16 cellular contexts compared by ENCODE assay signal in the genomic region with DNA sequence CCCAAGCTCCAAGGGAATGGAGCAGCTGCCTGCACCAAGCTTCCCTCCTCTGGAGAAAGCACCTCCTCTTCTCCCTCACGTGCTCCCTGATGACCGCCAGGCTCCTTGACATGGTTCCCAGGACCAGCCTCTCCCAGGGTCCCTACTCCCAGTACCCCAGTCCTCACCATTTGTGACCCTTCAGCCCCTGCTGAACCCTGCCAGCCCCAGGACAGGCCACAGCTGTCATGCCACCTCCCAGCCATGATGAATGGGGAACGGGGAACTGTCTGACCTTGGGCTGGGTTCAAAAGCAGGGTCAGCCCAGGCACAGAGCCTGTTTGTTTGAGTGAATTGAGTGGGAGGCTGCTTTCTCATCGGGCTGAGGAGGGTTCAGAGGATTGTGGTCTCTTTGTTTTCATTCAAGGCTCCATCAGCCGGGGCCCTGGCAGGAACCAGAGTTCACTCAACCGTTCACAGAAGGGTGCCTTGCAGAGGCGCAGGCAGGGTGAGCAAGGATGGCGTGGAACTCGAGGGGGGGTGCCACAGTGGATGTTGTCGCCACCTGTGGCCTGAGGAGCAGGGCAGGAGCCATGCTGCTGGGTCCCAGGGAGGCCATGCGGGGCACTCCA.
"Had no signal": no experiment of that assay in that cellular context is flagged by ENCODE, and none has a peak within 500 bp of the region (broad histone marks: within the 10 kb centered on the region; RNA-seq: fewer than 3 reads in every experiment).

No MANE protein-coding gene starts in this region.

- ATAC-seq: esophagus mucosa; left ventricle myocardium superior; natural killer cell treated with Interleukin-12 subunit alpha and Interleukin-12 subunit beta and Interleukin-15 and Interleukin-18, amount 100 ng/mL, for 72 hours; SK-N-SH treated with all-trans-retinoic acid at 6 μM for 48 hours had no signal

- H3K4me3 Mint-ChIP-seq: activated naive CD8-positive, alpha-beta T cell; natural killer cell treated with Interleukin-12 subunit alpha and Interleukin-12 subunit beta and Interleukin-15 and Interleukin-18, amount 100 ng/mL, for 72 hours; stimulated activated naive CD8-positive, alpha-beta T cell treated with anti-CD3 and anti-CD28 coated beads, Interleukin-15, Interleukin-2, amounts not matched to agents 100 ng/mL and 50 ng/mL, for 24 hours had no signal

- DNase-seq: activated CD4-positive, alpha-beta T cell treated with anti-CD3 and anti-CD28 coated beads for 1 hour; activated CD4-positive, alpha-beta T cell treated with anti-CD3 and anti-CD28 coated beads, Interleukin-2, amount 50 U/mL, for 4 hours; amniotic stem cell; caudate nucleus; left ventricle myocardium superior; mesendoderm; stimulated activated CD4-positive, alpha-beta T cell treated with anti-CD3 and anti-CD28 coated beads, Interleukin-4, amount 100 ng/mL, for 1 hour; T-helper 1 cell; T1000 had no signal

- H3K9me3 ChIP-seq: thoracic aorta had no signal

- H3K36me3 Mint-ChIP-seq: activated naive CD8-positive, alpha-beta T cell; natural killer cell treated with Interleukin-12 subunit alpha and Interleukin-12 subunit beta and Interleukin-15 and Interleukin-18, amount 100 ng/mL, for 72 hours had no signal

- H3K27ac Mint-ChIP-seq: activated naive CD8-positive, alpha-beta T cell; natural killer cell treated with Interleukin-12 subunit alpha and Interleukin-12 subunit beta and Interleukin-15 and Interleukin-18, amount 100 ng/mL, for 72 hours; stimulated activated naive CD8-positive, alpha-beta T cell treated with anti-CD3 and anti-CD28 coated beads, Interleukin-15, Interleukin-2, amounts not matched to agents 100 ng/mL and 50 ng/mL, for 24 hours had no signal

- H3K36me3 ChIP-seq: thoracic aorta had no signal

- H3K27ac ChIP-seq: thoracic aorta, VCaP had no signal

- H3K9me3 Mint-ChIP-seq: natural killer cell treated with Interleukin-12 subunit alpha and Interleukin-12 subunit beta and Interleukin-15 and Interleukin-18, amount 100 ng/mL, for 72 hours; stimulated activated naive CD8-positive, alpha-beta T cell treated with anti-CD3 and anti-CD28 coated beads, Interleukin-15, Interleukin-2, amounts not matched to agents 100 ng/mL and 50 ng/mL, for 24 hours had no signal

- H3K27me3 Mint-ChIP-seq: stimulated activated naive CD8-positive, alpha-beta T cell treated with anti-CD3 and anti-CD28 coated beads, Interleukin-15, Interleukin-2, amounts not matched to agents 100 ng/mL and 50 ng/mL, for 24 hours had no signal

- H3K4me3 ChIP-seq: thoracic aorta had no signal
